Comparison of ENCODE assay signal across 38 cellular contexts in the genomic region with DNA sequence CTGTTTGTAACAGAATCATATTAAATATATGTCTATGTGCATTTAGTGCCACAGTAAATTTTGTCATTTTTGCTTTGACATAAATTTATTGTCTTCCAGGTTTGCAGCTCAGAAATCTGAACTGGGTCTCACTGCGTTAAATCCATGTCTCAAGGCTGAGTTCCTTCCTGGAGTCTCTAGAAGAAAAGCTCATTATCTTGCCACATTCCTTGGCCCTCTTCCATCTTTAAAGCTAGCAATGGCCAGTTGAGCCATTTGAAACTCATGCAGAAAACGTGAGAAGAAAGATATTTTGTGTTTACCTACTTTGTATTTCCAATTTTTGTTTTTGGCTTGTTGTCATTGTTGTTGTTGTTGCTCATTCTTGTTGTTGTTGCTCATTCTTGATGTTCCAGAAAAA. TPM values are rescaled to one million over a fixed set of nuclear protein-coding genes. Genes with fewer than 3 reads are reported as not detected.
DNase-seq lines count a peak whose midpoint lies in the region; ATAC-seq, FAIRE-seq and TF ChIP-seq lines count a peak whose summit lies in the region.
"Had no signal": no experiment of that assay in that cellular context is flagged by ENCODE, and none has a peak within 500 bp of the region (broad histone marks: within the 10 kb centered on the region; RNA-seq: fewer than 3 reads in every experiment).

No MANE protein-coding gene starts in this region.

- peaks cover 0 to 3% of the 10 kb centered on the region in 2 experiments for H3K36me3 ChIP-seq in endothelial cell of umbilical vein (ENCODE audit: control insufficient read depth in 2 of 2, extremely low read depth in 1 of 2, insufficient read depth in 2 of 2, low read length in 2 of 2)
- H3K36me3 ChIP-seq: neutrophil, vagina had no signal

- H3K9me3 ChIP-seq in endothelial cell of umbilical vein (replicated peaks; ENCODE audit: control insufficient read depth, insufficient read depth, low read length) = no peaks in the 10 kb centered on the region
- H3K9me3 ChIP-seq: body of pancreas, neutrophil, vagina had no signal

- H3K4me1 ChIP-seq in endothelial cell of umbilical vein (ENCODE audit: control insufficient read depth, extremely low read depth, insufficient read depth, low read length) = no peaks in the 10 kb centered on the region
- H3K4me1 ChIP-seq: body of pancreas, tibial artery, vagina had no signal

- no peak for ATAC-seq in HG03571 (IDR thresholded peaks at IDR 0.05; ENCODE audit: unreplicated experiment)
- ATAC-seq: body of pancreas; sciatic nerve; stimulated activated naive CD8-positive, alpha-beta T cell treated with anti-CD3 and anti-CD28 coated beads, Interleukin-15, amount 100 ng/mL, for 72 hours had no signal

- no peak overlapping the region for H3K27ac ChIP-seq in endothelial cell of umbilical vein (ENCODE audit: insufficient read depth, low read depth, low read length)
- H3K27ac ChIP-seq: BLaER1 treated with 17β-estradiol and CSF1 and Interleukin-3, amounts not matched to agents 10 nM and 100 nM; body of pancreas; dorsolateral prefrontal cortex; GM23248; left ventricle myocardium inferior; neutrophil; tibial artery; vagina had no signal

- POLR2A ChIA-PET in endothelial cell of umbilical vein (lab: Charles Lee) = interaction anchor here (1.1 kb wide), 1 partner anchor 11 kb away, joined by 3 read pairs; no protein-coding TSS in a partner anchor

- peak; percentile 33 for DNase-seq in EH (ENCODE audit: low read depth)
- DNase-seq in SK-MEL-5 (ENCODE audit: low read depth, low spot score) = peak; percentile 68
- peak; percentile 42 for DNase-seq in endothelial cell of umbilical vein (ENCODE audit: low read depth, low spot score)
- DNase-seq in myocyte (ENCODE audit: low read depth) = peak; percentile 25
- DNase-seq in SHP77 (lab: John Stamatoyannopoulos, UW) = no peak
- no peak for DNase-seq in A172 (ENCODE audit: low spot score)
- DNase-seq in DMS114 treated with DMSO at 0.1 percent for 48 hours (lab: John Stamatoyannopoulos, UW; ENCODE audit: unreplicated experiment) = no peak
- DNase-seq: activated B cell treated with CpG ODN at 0.5 μM for 24 hours; activated CD4-positive, alpha-beta T cell treated with anti-CD3 and anti-CD28 coated beads, Interleukin-2, amount 10 ng/mL, durations not matched to agents 7 days and 5 days; activated effector memory CD4-positive, alpha-beta T cell treated with anti-CD3 and anti-CD28 coated beads, Interleukin-2, amount 50 U/mL, for 16 hours; activated naive CD8-positive, alpha-beta T cell treated with anti-CD3 and anti-CD28 coated beads for 36 hours; body of pancreas; COR-L47; DMS53; dorsolateral prefrontal cortex; GDM1; GM23248; islet precursor cell; left ventricle myocardium inferior; mesendoderm; NCI-H1092; NCI-H1694; NCI-H2171; NCI-H510A treated with DMSO at 0.1 percent for 48 hours; RPMI8226; stimulated activated CD4-positive, alpha-beta T cell treated with anti-CD3 and anti-CD28 coated beads, Interleukin-12 subunit alpha, Interleukin-12 subunit beta, amount 100 ng/mL, for 4 hours; stimulated activated CD4-positive, alpha-beta T cell treated with anti-CD3 and anti-CD28 coated beads, Interleukin-2, amount 100 ng/mL, for 48 hours; stimulated activated naive CD8-positive, alpha-beta T cell treated with anti-CD3 and anti-CD28 coated beads, Interleukin-15, amount 100 ng/mL, for 72 hours; T-helper 1 cell; tibial artery had no signal

- no peak overlapping the region for H3K4me3 ChIP-seq in endothelial cell of umbilical vein (replicated peaks in 1 of 3; ENCODE audit: insufficient read depth in 1 of 3, low read depth in 1 of 3, low read length in 3 of 3)
- H3K4me3 ChIP-seq: BLaER1 treated with 17β-estradiol and CSF1 and Interleukin-3, amounts not matched to agents 10 nM and 100 nM; body of pancreas; dorsolateral prefrontal cortex; GM23248; left ventricle myocardium inferior; tibial artery; vagina had no signal

- no peaks in the 10 kb centered on the region for H3K9me1 ChIP-seq in endothelial cell of umbilical vein (replicated peaks; ENCODE audit: control insufficient read depth, extremely low read depth, insufficient read depth, low read length)

- H3K79me2 ChIP-seq in endothelial cell of umbilical vein (ENCODE audit: control insufficient read depth, insufficient read depth, low read length) = no peaks in the 10 kb centered on the region

- no peak for TF ChIP-seq CTCF in endothelial cell of umbilical vein (IDR thresholded peaks at IDR 0.05; ENCODE audit: extremely low read depth in 1 of 2, insufficient read depth in 1 of 2, low read depth in 1 of 2, low read length in 2 of 2)

- no TSS peak for BruUV-seq in endothelial cell of umbilical vein (replicated peaks; lab: Mats Ljungman, UMichigan)

- no peak overlapping the region for H3K4me2 ChIP-seq in endothelial cell of umbilical vein (ENCODE audit: insufficient read depth, low read length)
- H3K4me2 ChIP-seq: BLaER1 treated with 17β-estradiol and CSF1 and Interleukin-3, amounts not matched to agents 10 nM and 100 nM had no signal

- no peak overlapping the region for H2AFZ ChIP-seq in endothelial cell of umbilical vein (ENCODE audit: low read depth, low read length)
- H2AFZ ChIP-seq: GM23248 had no signal

- CTCF ChIA-PET in endothelial cell of umbilical vein (lab: Charles Lee) = interaction anchor here (1.1 to 1.5 kb wide), 4 partner anchors 13 to 326 kb away, joined by 3 to 5 read pairs (median 4); no protein-coding TSS in a partner anchor

- no peaks in the 10 kb centered on the region for H4K20me1 ChIP-seq in endothelial cell of umbilical vein (replicated peaks; ENCODE audit: control insufficient read depth, extremely low read depth, insufficient read depth, low read length)
- H4K20me1 ChIP-seq: BLaER1 treated with 17β-estradiol and CSF1 and Interleukin-3, amounts not matched to agents 10 nM and 100 nM had no signal

- no peak overlapping the region for H3K9ac ChIP-seq in endothelial cell of umbilical vein (replicated peaks; ENCODE audit: extremely low read depth, insufficient read depth, low read length)
- H3K9ac ChIP-seq: BLaER1 treated with 17β-estradiol and CSF1 and Interleukin-3, amounts not matched to agents 10 nM and 100 nM; GM23248 had no signal

- intact Hi-C loops in endothelial cell of umbilical vein (cut with micrococcal nuclease) = no loop called here

- dilution Hi-C loops in endothelial cell of umbilical vein (cut with MboI; ENCODE audit: extremely low pct_ligation_motif_present, low sequenced_read_pairs) = no loop called here

- FAIRE-seq in endothelial cell of umbilical vein (lab: Jason Lieb, UNC) = no peak

- TF ChIP-seq POLR2A in endothelial cell of umbilical vein (IDR thresholded peaks at IDR 0.05; ENCODE audit: low read depth, low read length) = no peak

- H3K27me3 ChIP-seq in endothelial cell of umbilical vein (ENCODE audit: control insufficient read depth in 2 of 2, insufficient read depth in 2 of 2, low read length in 2 of 2) = no peaks in the 10 kb centered on the region
- H3K27me3 ChIP-seq: BLaER1 treated with 17β-estradiol and CSF1 and Interleukin-3, amounts not matched to agents 10 nM and 100 nM; body of pancreas; dorsolateral prefrontal cortex; neutrophil; tibial artery; vagina had no signal

- in situ Hi-C loops in SK-MEL-5 (cut with HindIII; ENCODE audit: low pct_unique_long_range_greater_than_20kb, low sequenced_read_pairs) = no loop called here

RNA-seq across cellular contexts. Expression of a gene that starts 10.7 kb away (rescaled TPM):
- 8.8 and 11.5 TPM in 2 replicates for total RNA-seq in SK-MEL-5 (2014; rRNA removed; shearing (Covaris generic))
- 1.4 and 3.0 TPM in 2 replicates for polyA plus RNA-seq in SK-MEL-5 (2015; cell fraction: cytosol; rRNA removed)
- 8.0 and 15.2 TPM in 2 replicates for polyA plus RNA-seq in SK-MEL-5 (2015; cell fraction: nucleus; rRNA removed)
- 16.2 and 17.0 TPM in 2 replicates for total RNA-seq in endothelial cell of umbilical vein
- 2.2 and 2.3 TPM in 2 replicates for polyA plus RNA-seq in endothelial cell of umbilical vein
- 1.8 and 2.5 TPM in 2 replicates for polyA plus RNA-seq in endothelial cell of umbilical vein (2011; cell fraction: cytosol; rRNA removed)
- polyA plus RNA-seq in endothelial cell of umbilical vein (2011; cell fraction: nucleus; rRNA removed) = 23.0 and 27.9 TPM in 2 replicates
- polyA plus RNA-seq in endothelial cell of umbilical vein (2012) = 2.0 and 2.1 TPM in 2 replicates
- polyA minus RNA-seq in endothelial cell of umbilical vein = 28.0 and 40.4 TPM in 2 replicates
- 8.9 TPM for polyA minus RNA-seq in endothelial cell of umbilical vein (2011; cell fraction: cytosol; rRNA and poly(A)+ RNA removed)
- polyA minus RNA-seq in endothelial cell of umbilical vein (2011; cell fraction: nucleus; rRNA and poly(A)+ RNA removed) = 197 and 230 TPM in 2 replicates
- 8.9 and 9.4 TPM in 2 replicates for total RNA-seq in myocyte
- polyA plus RNA-seq in myocyte (2012) = 5.6 TPM
- 0.57 and 9.3 TPM in 2 replicates for total RNA-seq in A172 (2014; rRNA removed; shearing (Covaris generic))

RNA-seq across cellular contexts. Expression of a gene that starts 24.1 kb away (rescaled TPM):
- 3.2 and 4.6 TPM in 2 replicates for total RNA-seq in SK-MEL-5 (2014; rRNA removed; shearing (Covaris generic))
- polyA plus RNA-seq in SK-MEL-5 (2015; cell fraction: cytosol; rRNA removed) = 8.4 and 13.5 TPM in 2 replicates
- polyA plus RNA-seq in SK-MEL-5 (2015; cell fraction: nucleus; rRNA removed) = 15.9 and 38.5 TPM in 2 replicates
- total RNA-seq in endothelial cell of umbilical vein = 2.4 and 2.8 TPM in 2 replicates
- 2.4 and 2.6 TPM in 2 replicates for polyA plus RNA-seq in endothelial cell of umbilical vein
- polyA plus RNA-seq in endothelial cell of umbilical vein (2011; cell fraction: cytosol; rRNA removed) = 1.1 and 6.3 TPM in 2 replicates
- polyA plus RNA-seq in endothelial cell of umbilical vein (2011; cell fraction: nucleus; rRNA removed) = 20.6 and 26.4 TPM in 2 replicates
- polyA plus RNA-seq in endothelial cell of umbilical vein (2012) = 0.67 and 0.74 TPM in 2 replicates
- polyA minus RNA-seq in endothelial cell of umbilical vein = 10.8 and 15.3 TPM in 2 replicates
- not detected for polyA minus RNA-seq in endothelial cell of umbilical vein (2011; cell fraction: cytosol; rRNA and poly(A)+ RNA removed)
- 23.1 and 32.0 TPM in 2 replicates for polyA minus RNA-seq in endothelial cell of umbilical vein (2011; cell fraction: nucleus; rRNA and poly(A)+ RNA removed)
- total RNA-seq in myocyte = 0.43 and 1.7 TPM in 2 replicates
- 5.0 TPM for polyA plus RNA-seq in myocyte (2012)
- total RNA-seq in A172 (2014; rRNA removed; shearing (Covaris generic)) = 0.28 TPM in 1 of 2 replicates, not detected in the other

RNA-seq across cellular contexts. Expression of a gene that starts 36.0 kb away (rescaled TPM):
- total RNA-seq in SK-MEL-5 (2014; rRNA removed; shearing (Covaris generic)) = 0.18 TPM in 1 of 2 replicates, not detected in the other
- not detected in 2 replicates for polyA plus RNA-seq in SK-MEL-5 (2015; cell fraction: cytosol; rRNA removed)
- 0.22 TPM in 1 of 2 replicates, not detected in the other for polyA plus RNA-seq in SK-MEL-5 (2015; cell fraction: nucleus; rRNA removed)
- total RNA-seq in endothelial cell of umbilical vein (0.97 and 1.7 TPM in 2 replicates), myocyte (0.94 and 1.2 TPM in 2 replicates)
- 0.04 and 0.08 TPM in 2 replicates for polyA plus RNA-seq in endothelial cell of umbilical vein
- not detected in 2 replicates for polyA plus RNA-seq in endothelial cell of umbilical vein (2011; cell fraction: cytosol; rRNA removed)
- 1.7 and 1.8 TPM in 2 replicates for polyA plus RNA-seq in endothelial cell of umbilical vein (2011; cell fraction: nucleus; rRNA removed)
- not detected in 2 replicates for polyA plus RNA-seq in endothelial cell of umbilical vein (2012)
- 2.3 and 3.1 TPM in 2 replicates for polyA minus RNA-seq in endothelial cell of umbilical vein
- 0.61 TPM for polyA minus RNA-seq in endothelial cell of umbilical vein (2011; cell fraction: cytosol; rRNA and poly(A)+ RNA removed)
- polyA minus RNA-seq in endothelial cell of umbilical vein (2011; cell fraction: nucleus; rRNA and poly(A)+ RNA removed) = 20.4 and 33.5 TPM in 2 replicates
- polyA plus RNA-seq in myocyte (2012) = 0.18 TPM
- 0.36 TPM in 1 of 2 replicates, not detected in the other for total RNA-seq in A172 (2014; rRNA removed; shearing (Covaris generic))
- polyA plus RNA-seq: GM23248 had no signal

RNA-seq across cellular contexts. Expression of a gene that starts 47.2 kb away (rescaled TPM):
- 0.13 and 0.98 TPM in 2 replicates for total RNA-seq in SK-MEL-5 (2014; rRNA removed; shearing (Covaris generic))
- not detected in 2 replicates for polyA plus RNA-seq in SK-MEL-5 (2015; cell fraction: cytosol; rRNA removed)
- polyA plus RNA-seq in SK-MEL-5 (2015; cell fraction: nucleus; rRNA removed) = not detected in 2 replicates
- total RNA-seq in endothelial cell of umbilical vein = 0.66 TPM in 1 of 2 replicates, not detected in the other
- 0.11 and 0.22 TPM in 2 replicates for polyA plus RNA-seq in endothelial cell of umbilical vein
- 0.06 TPM in 1 of 2 replicates, not detected in the other for polyA plus RNA-seq in endothelial cell of umbilical vein (2011; cell fraction: cytosol; rRNA removed)
- 2.4 and 3.8 TPM in 2 replicates for polyA plus RNA-seq in endothelial cell of umbilical vein (2011; cell fraction: nucleus; rRNA removed)
- polyA plus RNA-seq in endothelial cell of umbilical vein (2012) = 0.17 TPM in 1 of 2 replicates, not detected in the other
- polyA minus RNA-seq in endothelial cell of umbilical vein = 1.5 and 1.8 TPM in 2 replicates
- polyA minus RNA-seq in endothelial cell of umbilical vein (2011; cell fraction: cytosol; rRNA and poly(A)+ RNA removed) = not detected
- polyA minus RNA-seq in endothelial cell of umbilical vein (2011; cell fraction: nucleus; rRNA and poly(A)+ RNA removed) = 9.0 and 11.5 TPM in 2 replicates
- total RNA-seq in myocyte = 0.75 and 3.2 TPM in 2 replicates
- polyA plus RNA-seq in myocyte (2012) = 0.29 TPM
- total RNA-seq in A172 (2014; rRNA removed; shearing (Covaris generic)) = not detected in 2 replicates
- total RNA-seq: activated naive CD8-positive, alpha-beta T cell treated with anti-CD3 and anti-CD28 coated beads for 36 hours; GM23248; left ventricle myocardium inferior; vagina had no signal
- polyA plus RNA-seq: GM23248 had no signal

RNA-seq across cellular contexts. Expression of a gene that starts 55.7 kb away (rescaled TPM):
- 0.26 TPM in 1 of 2 replicates, not detected in the other for total RNA-seq in SK-MEL-5 (2014; rRNA removed; shearing (Covaris generic))
- polyA plus RNA-seq in SK-MEL-5 (2015; cell fraction: cytosol; rRNA removed) = not detected in 2 replicates
- polyA plus RNA-seq in SK-MEL-5 (2015; cell fraction: nucleus; rRNA removed) = not detected in 2 replicates
- not detected in 2 replicates for total RNA-seq in endothelial cell of umbilical vein
- 0.21 TPM in 1 of 2 replicates, not detected in the other for polyA plus RNA-seq in endothelial cell of umbilical vein
- not detected in 2 replicates for polyA plus RNA-seq in endothelial cell of umbilical vein (2011; cell fraction: cytosol; rRNA removed)
- polyA plus RNA-seq in endothelial cell of umbilical vein (2011; cell fraction: nucleus; rRNA removed) = 1.2 TPM in 1 of 2 replicates, not detected in the other
- not detected in 2 replicates for polyA plus RNA-seq in endothelial cell of umbilical vein (2012)
- polyA minus RNA-seq in endothelial cell of umbilical vein = 1.1 TPM in 1 of 2 replicates, not detected in the other
- polyA minus RNA-seq in endothelial cell of umbilical vein (2011; cell fraction: cytosol; rRNA and poly(A)+ RNA removed) = not detected
- 3.6 and 3.8 TPM in 2 replicates for polyA minus RNA-seq in endothelial cell of umbilical vein (2011; cell fraction: nucleus; rRNA and poly(A)+ RNA removed)
- total RNA-seq in myocyte = not detected in 2 replicates
- 0.49 TPM for polyA plus RNA-seq in myocyte (2012)
- total RNA-seq in A172 (2014; rRNA removed; shearing (Covaris generic)) = not detected in 2 replicates
- total RNA-seq: activated B cell treated with CpG ODN at 0.5 μM for 24 hours; activated CD4-positive, alpha-beta T cell treated with anti-CD3 and anti-CD28 coated beads, Interleukin-2, amount 10 ng/mL, durations not matched to agents 7 days and 5 days; activated CD8-positive, alpha-beta memory T cell treated with anti-CD3 and anti-CD28 coated beads for 36 hours; activated naive CD8-positive, alpha-beta T cell treated with anti-CD3 and anti-CD28 coated beads for 36 hours; body of pancreas; GM23248; HT-29; left ventricle myocardium inferior; posterior vena cava; sciatic nerve; vagina had no signal

Comparison
In these comparisons a context has a peak if more than half of its experiments do, and no peak if none do; other contexts are left out.
1. DNase-seq: peak in EH (single experiment), SK-MEL-5 (single experiment), endothelial cell of umbilical vein (single experiment) and myocyte (single experiment); none in SHP77 (0 of 2), A172 (single experiment) and DMS114 treated with DMSO at 0.1 percent for 48 hours (single experiment).